ENCODE assay signal across 8 cellular contexts in the genomic region with DNA sequence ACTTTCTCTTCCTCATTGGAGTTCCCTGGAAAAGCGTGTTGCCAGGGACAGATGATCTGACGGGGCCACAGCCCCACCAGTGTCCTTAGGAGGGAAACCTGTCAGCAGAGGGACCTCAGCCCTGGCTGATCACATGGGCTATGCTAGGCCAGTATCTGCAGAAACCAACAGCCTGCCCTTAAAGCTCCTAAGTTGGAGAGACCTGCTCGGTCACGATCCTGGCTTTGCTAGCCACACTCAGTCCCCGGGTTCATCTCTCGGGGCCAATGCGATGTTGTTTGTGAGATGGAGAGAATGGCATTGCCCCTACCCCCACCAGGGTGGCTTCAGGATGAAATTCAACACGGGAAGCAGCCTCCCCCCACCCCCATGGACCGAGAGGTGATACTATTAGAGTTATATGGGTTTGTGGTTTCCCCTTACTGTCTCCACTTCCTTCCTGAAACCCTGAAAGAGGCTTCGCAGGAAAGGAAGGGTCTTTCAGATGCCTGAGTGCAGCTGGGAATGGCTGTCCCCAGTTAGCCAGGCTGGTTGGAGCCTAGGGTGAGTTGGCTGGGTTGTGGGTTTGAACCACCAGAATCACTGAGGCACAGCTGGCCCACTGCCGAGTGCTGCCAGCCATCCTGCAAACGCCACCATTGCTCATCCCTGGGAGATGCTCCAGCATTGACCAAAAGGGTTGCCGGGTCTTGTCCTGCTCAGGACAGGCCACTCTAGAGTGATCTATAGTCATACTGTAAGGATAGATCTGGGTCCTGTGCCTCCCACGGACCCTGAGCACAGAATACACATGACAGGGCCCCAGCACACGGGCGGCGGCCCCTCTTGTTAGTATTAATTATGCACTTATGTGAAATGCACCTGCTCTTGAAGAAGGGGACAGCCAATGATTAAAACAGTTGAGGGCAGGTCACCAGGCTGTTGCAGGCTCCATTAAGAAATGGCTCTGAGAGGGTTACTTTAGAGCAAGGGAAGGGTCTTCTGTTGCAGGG. TPM values are rescaled to one million over a fixed set of nuclear protein-coding genes. Genes with fewer than 3 reads are reported as not detected.
DNase-seq lines count a peak whose midpoint lies in the region; ATAC-seq, FAIRE-seq and TF ChIP-seq lines count a peak whose summit lies in the region.

No MANE protein-coding gene starts in this region.

- ATAC-seq in GM19023 (IDR thresholded peaks at IDR 0.05; ENCODE audit: unreplicated experiment) (peak; percentile 47), HG03196 (IDR thresholded peaks at IDR 0.05; ENCODE audit: unreplicated experiment) (peak; percentile 49), GM18502 (IDR thresholded peaks at IDR 0.05; ENCODE audit: poor library complexity, unreplicated experiment) (no peak), GM18870 (IDR thresholded peaks at IDR 0.05; ENCODE audit: unreplicated experiment) (no peak)

- H3K4me1 Mint-ChIP-seq in activated CD4-positive, alpha-beta memory T cell treated with anti-CD3 and anti-CD28 coated beads for 36 hours (ENCODE audit: low read depth), result peaks cover 38% of the 10 kb centered on the region

- no peaks in the 10 kb centered on the region for H3K9me3 Mint-ChIP-seq in activated CD4-positive, alpha-beta memory T cell treated with anti-CD3 and anti-CD28 coated beads for 36 hours

- peaks cover 2% of the 10 kb centered on the region for H3K36me3 Mint-ChIP-seq in activated CD4-positive, alpha-beta memory T cell treated with anti-CD3 and anti-CD28 coated beads for 36 hours

- H3K27ac ChIP-seq in neutrophil, result no peak overlapping the region

- H3K27me3 ChIP-seq in neutrophil, result peaks cover 68% of the 10 kb centered on the region

- no peak for TF ChIP-seq CTCF in neutrophil (IDR thresholded peaks at IDR 0.05)

- H3K4me1 ChIP-seq in neutrophil (ENCODE audit: control insufficient read depth in 1 of 2, insufficient read depth in 1 of 2, low read depth in 1 of 2, low read length in 1 of 2), result peaks cover 25 to 28% of the 10 kb centered on the region in 2 experiments

- no peaks in the 10 kb centered on the region for H3K36me3 ChIP-seq in neutrophil

- CTCF ChIA-PET in activated CD4-positive, alpha-beta memory T cell treated with anti-CD3 and anti-CD28 coated beads for 36 hours (lab: Charles Lee), result interaction anchor here (0.7 to 4.7 kb wide), 4 partner anchors 10 to 137 kb away, joined by 3 to 23 read pairs (median 7); no protein-coding TSS in a partner anchor

- FAIRE-seq in HTR-8/SVneo (lab: Jason Lieb, UNC), result no peak

- H3K27me3 Mint-ChIP-seq in activated CD4-positive, alpha-beta memory T cell treated with anti-CD3 and anti-CD28 coated beads for 36 hours, result peaks cover 24% of the 10 kb centered on the region

- intact Hi-C loops in activated CD4-positive, alpha-beta memory T cell treated with anti-CD3 and anti-CD28 coated beads for 36 hours (cut with micrococcal nuclease), result no loop called here

- peak overlapping the region; percentile 30 for H3K27ac Mint-ChIP-seq in activated CD4-positive, alpha-beta memory T cell treated with anti-CD3 and anti-CD28 coated beads for 36 hours

- H3K4me3 Mint-ChIP-seq in activated CD4-positive, alpha-beta memory T cell treated with anti-CD3 and anti-CD28 coated beads for 36 hours, result peak overlapping the region; percentile 45

- H3K4me3 ChIP-seq in neutrophil (ENCODE audit: low read depth in 1 of 2, low read length in 1 of 2), result peak overlapping the region; percentile 39 to 49

- H3K9me3 ChIP-seq in neutrophil, result no peaks in the 10 kb centered on the region

- peak; percentile 66 for DNase-seq in activated CD4-positive, alpha-beta memory T cell treated with anti-CD3 and anti-CD28 coated beads for 36 hours
- no peak for DNase-seq in islet precursor cell
- DNase-seq in HTR-8/SVneo (ENCODE audit: insufficient read length, low spot score), result no peak

- POLR2A ChIA-PET in activated CD4-positive, alpha-beta memory T cell treated with anti-CD3 and anti-CD28 coated beads for 36 hours (lab: Charles Lee), result interaction anchor here (0.9 to 1.2 kb wide), 2 partner anchors 18 to 257 kb away, joined by 3 read pairs; no protein-coding TSS in a partner anchor

RNA-seq across cellular contexts. Expression of a gene that starts 16.8 kb away (rescaled TPM):
- 10 to 100 TPM; 68.9 to 69.9 TPM for total RNA-seq in activated CD4-positive, alpha-beta memory T cell treated with anti-CD3 and anti-CD28 coated beads for 36 hours

Comparison
In these comparisons a context has a peak if more than half of its experiments do, and no peak if none do; other contexts are left out.
1. ATAC-seq: peak in GM19023 (single experiment) and HG03196 (single experiment); none in GM18502 (single experiment) and GM18870 (single experiment).